8 cellular contexts compared by ENCODE assay signal in the genomic region with DNA sequence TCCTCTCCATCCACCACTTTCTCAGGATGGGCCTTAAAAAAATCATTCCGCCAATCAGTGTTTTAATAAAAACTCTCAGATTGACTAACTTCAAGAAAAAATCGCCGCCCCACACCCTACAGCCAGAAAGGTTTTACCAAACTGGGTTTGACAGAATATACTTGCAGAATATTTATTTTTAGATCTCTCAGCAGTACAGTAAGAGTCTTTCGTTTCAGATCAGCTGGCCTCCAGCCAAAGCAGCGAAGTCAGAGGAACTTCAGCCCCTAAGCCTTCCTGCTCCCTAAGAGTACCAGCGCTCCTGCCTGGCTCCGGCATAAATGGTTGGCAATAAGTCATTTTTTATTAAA.
A peak's percentile ranks its signal among the peaks of the same experiment; 100 is the strongest.
DNase-seq lines count a peak whose midpoint lies in the region; ATAC-seq and TF ChIP-seq lines count a peak whose summit lies in the region.

No MANE protein-coding gene starts in this region.

- peak; percentile 55 for ATAC-seq in HG02938 (IDR thresholded peaks at IDR 0.05; ENCODE audit: unreplicated experiment)

- H3K4me3 ChIP-seq in fibroblast of mammary gland (ENCODE audit: control insufficient read depth, low read depth, low read length): no peak overlapping the region

- H3K27ac ChIP-seq in RWPE1: peak overlapping the region; percentile 78

- TF ChIP-seq CTCF in RWPE1 (conservative IDR thresholded peaks at IDR 0.05; ENCODE audit: low read depth) (no peak), fibroblast of mammary gland (conservative IDR thresholded peaks at IDR 0.05; ENCODE audit: control insufficient read depth, insufficient read depth, low read depth, low read length) (no peak)

- CTCF ChIA-PET in RWPE1 (lab: Yijun Ruan, JAX): interaction anchor here (0.6 kb wide), 1 partner anchor 742 kb away, joined by 3 read pairs; no protein-coding TSS in a partner anchor

- POLR2A ChIA-PET in RWPE1 (lab: Yijun Ruan, JAX; ENCODE audit: low non-redundant PET): no interaction called here

- DNase-seq in activated T-cell treated with anti-CD3 and anti-CD28 coated beads for 48 hours (ENCODE audit: low read depth) (peak; percentile 8), activated T-cell treated with anti-CD3 and anti-CD28 coated beads for 4 hours (no peak), RWPE1 (ENCODE audit: low spot score) (no peak), fibroblast of mammary gland (ENCODE audit: low read depth) (peak; percentile 67), pons (ENCODE audit: low spot score) (peak; percentile 84), NCI-H526 treated with DMSO at 0.1 percent for 48 hours (lab: John Stamatoyannopoulos, UW) (no peak), HuH-7 (ENCODE audit: low spot score) (no peak)

Comparison
In these comparisons a context has a peak if more than half of its experiments do, and no peak if none do; other contexts are left out.
1. DNase-seq: peak in activated T-cell treated with anti-CD3 and anti-CD28 coated beads for 48 hours (single experiment), fibroblast of mammary gland (single experiment) and pons (single experiment); none in activated T-cell treated with anti-CD3 and anti-CD28 coated beads for 4 hours (single experiment), RWPE1 (single experiment), NCI-H526 treated with DMSO at 0.1 percent for 48 hours (single experiment) and HuH-7 (single experiment).